ENCODE assay signal across 22 cellular contexts in genomic region chr13:65912516-65912915, GRCh38.
DNase-seq lines count a peak whose midpoint lies in the region; ATAC-seq, FAIRE-seq and TF ChIP-seq lines count a peak whose summit lies in the region.
"Had no signal": no experiment of that assay in that cellular context is flagged by ENCODE, and none has a peak within 500 bp of the region (broad histone marks: within the 10 kb centered on the region; RNA-seq: fewer than 3 reads in every experiment).

No MANE protein-coding gene starts in this region.

- TF ChIP-seq CTCF in MCF 10A (IDR thresholded peaks at IDR 0.05; ENCODE audit: unreplicated experiment) (no peak), breast epithelium (IDR thresholded peaks at IDR 0.05) (no peak), astrocyte (IDR thresholded peaks at IDR 0.05; ENCODE audit: insufficient read depth, low read depth, low read length) (no peak), thoracic aorta (IDR thresholded peaks at IDR 0.05) (no peak)

- H3K36me3 ChIP-seq in breast epithelium (no peaks in the 10 kb centered on the region), astrocyte (ENCODE audit: insufficient read depth, low read length) (no peaks in the 10 kb centered on the region), mesenchymal stem cell (ENCODE audit: control insufficient read depth in 1 of 2, insufficient read depth in 2 of 2, low read depth in 1 of 2, low read length in 2 of 2) (no peaks in the 10 kb centered on the region), thoracic aorta (no peaks in the 10 kb centered on the region)
- H3K36me3 ChIP-seq: HAP-1 had no signal

- H2AFZ ChIP-seq in astrocyte (ENCODE audit: low read depth, low read length) (no peak overlapping the region), mesenchymal stem cell (ENCODE audit: low read depth, low read length) (no peak overlapping the region)
- H2AFZ ChIP-seq: GM23248, PC-9 had no signal

- H3K4me1 Mint-ChIP-seq in MCF 10A (ENCODE audit: insufficient read depth, unreplicated experiment) = peaks cover 28% of the 10 kb centered on the region
- H3K4me1 Mint-ChIP-seq in astrocyte (ENCODE audit: low read depth, unreplicated experiment) = peaks cover 30% of the 10 kb centered on the region
- H3K4me1 Mint-ChIP-seq: B cell had no signal

- intact Hi-C loops in MCF 10A (cut with micrococcal nuclease) (no loop called here), breast epithelium (cut with DNase I; ENCODE audit: low total_unique reads) (no loop called here)

- H3K4me3 ChIP-seq in breast epithelium (no peak overlapping the region), astrocyte (ENCODE audit: insufficient read depth, low read depth, low read length) (no peak overlapping the region), mesenchymal stem cell (ENCODE audit: insufficient read depth in 1 of 2, low read depth in 1 of 2, low read length in 2 of 2) (peak overlapping the region in 1 of 2 experiments; percentile 2), thoracic aorta (no peak overlapping the region)
- H3K4me3 ChIP-seq: GM12878, GM23248, HAP-1, K562, PC-9 had no signal

- H3K27ac Mint-ChIP-seq in MCF 10A (ENCODE audit: low read depth, unreplicated experiment) (peak overlapping the region; percentile 46), astrocyte (ENCODE audit: unreplicated experiment) (peak overlapping the region; percentile 88)
- H3K27ac Mint-ChIP-seq: B cell; CD4-positive, alpha-beta T cell had no signal

- CTCF ChIA-PET in MCF 10A (lab: Yijun Ruan, JAX) = interaction anchor here (0.7 kb wide), 1 partner anchor 1164 kb away, joined by 3 read pairs; no protein-coding TSS in a partner anchor

- BruUV-seq in MCF 10A (replicated peaks; lab: Mats Ljungman, UMichigan) = no TSS peak

- H3K4me3 Mint-ChIP-seq in MCF 10A (ENCODE audit: unreplicated experiment) (no peak overlapping the region), astrocyte (ENCODE audit: unreplicated experiment) (no peak overlapping the region)
- H3K4me3 Mint-ChIP-seq: B cell; CD4-positive, alpha-beta T cell had no signal

- no peak overlapping the region for H3K4ac ChIP-seq in mesenchymal stem cell (ENCODE audit: low read depth in 1 of 2, low read length in 2 of 2)

- no peak for ATAC-seq in thoracic aorta (ENCODE audit: insufficient number of reproducible peaks, low FRiP score, low read depth)
- ATAC-seq: K562 had no signal

- H3K4me2 ChIP-seq in astrocyte (ENCODE audit: low read length) (no peak overlapping the region), mesenchymal stem cell (ENCODE audit: low read length, poor library complexity, severe bottlenecking) (no peak overlapping the region)

- H3K27me3 Mint-ChIP-seq in MCF 10A (ENCODE audit: insufficient read depth, unreplicated experiment) (no peaks in the 10 kb centered on the region), astrocyte (ENCODE audit: low read depth, unreplicated experiment) (no peaks in the 10 kb centered on the region)
- H3K27me3 Mint-ChIP-seq: B cell; CD4-positive, alpha-beta T cell had no signal

- H4K91ac ChIP-seq in mesenchymal stem cell (ENCODE audit: low read length) = no peak overlapping the region

- H3K27ac ChIP-seq in breast epithelium (no peak overlapping the region), astrocyte (ENCODE audit: low read depth, low read length) (peak overlapping the region; percentile 66), mesenchymal stem cell (ENCODE audit: low read length, poor library complexity, severe bottlenecking) (peak overlapping the region; percentile 83), thoracic aorta (peak overlapping the region; percentile 26 to 53)
- H3K27ac ChIP-seq: GM23248, PC-9, RWPE1 had no signal

- H2BK120ac ChIP-seq in mesenchymal stem cell (ENCODE audit: low read depth, low read length) = no peak overlapping the region

- no peak for DNase-seq in MCF 10A (ENCODE audit: unreplicated experiment)
- DNase-seq in breast epithelium (ENCODE audit: low spot score in 2 of 2) = no peak
- no peak for DNase-seq in astrocyte (ENCODE audit: low read depth)
- no peak for DNase-seq in mesenchymal stem cell
- no peak for DNase-seq in thoracic aorta (ENCODE audit: low spot score)
- DNase-seq in mucosa of gallbladder (ENCODE audit: low spot score) = no peak
- no peak for DNase-seq in DMS53 (lab: John Stamatoyannopoulos, UW)
- no peak for DNase-seq in C1 segment of cervical spinal cord (lab: John Stamatoyannopoulos, UW)
- DNase-seq: 8988T; CD4-positive, alpha-beta T cell; DMS153; GF-D8; MV-4-11; NCI-H1694 treated with DMSO at 0.1 percent for 48 hours; NCI-H774; PC-9 had no signal

- no peak for FAIRE-seq in astrocyte (lab: Jason Lieb, UNC)
- FAIRE-seq: GM12878, K562 had no signal

- no peaks in the 10 kb centered on the region for H3K9me3 Mint-ChIP-seq in MCF 10A (ENCODE audit: unreplicated experiment)
- peaks cover 17% of the 10 kb centered on the region for H3K9me3 Mint-ChIP-seq in astrocyte (ENCODE audit: unreplicated experiment)

- H3K79me1 ChIP-seq in mesenchymal stem cell (replicated peaks; ENCODE audit: low read length, poor library complexity, severe bottlenecking) = no peaks in the 10 kb centered on the region

- no peak overlapping the region for H2BK5ac ChIP-seq in mesenchymal stem cell (ENCODE audit: low read depth, low read length, poor library complexity, severe bottlenecking)

- no peak overlapping the region for H3K23ac ChIP-seq in mesenchymal stem cell (ENCODE audit: low read length in 2 of 2)

- H2AK5ac ChIP-seq in mesenchymal stem cell (ENCODE audit: low read length, severe bottlenecking) = no peak overlapping the region

- H3K9ac ChIP-seq in astrocyte (ENCODE audit: low read length) = no peak overlapping the region
- peak overlapping the region; percentile 6 for H3K9ac ChIP-seq in mesenchymal stem cell (ENCODE audit: low read length)
- H3K9ac ChIP-seq: GM23248 had no signal

- H3K36me3 Mint-ChIP-seq in MCF 10A (ENCODE audit: insufficient read depth, unreplicated experiment) (no peaks in the 10 kb centered on the region), astrocyte (ENCODE audit: low read depth, unreplicated experiment) (peaks cover 7% of the 10 kb centered on the region)

- no peaks in the 10 kb centered on the region for H4K20me1 ChIP-seq in astrocyte (ENCODE audit: insufficient read depth, low read length)

- no peak overlapping the region for H4K8ac ChIP-seq in mesenchymal stem cell (ENCODE audit: low read length)

- no peaks in the 10 kb centered on the region for H3K79me2 ChIP-seq in astrocyte (ENCODE audit: insufficient read depth, low read length)

- H2BK12ac ChIP-seq in mesenchymal stem cell (ENCODE audit: low read length in 2 of 2) = no peak overlapping the region

- H3K4me1 ChIP-seq in breast epithelium = no peaks in the 10 kb centered on the region
- H3K4me1 ChIP-seq in astrocyte (ENCODE audit: insufficient read depth, low read length) = peaks cover 23% of the 10 kb centered on the region
- peaks cover 3% of the 10 kb centered on the region for H3K4me1 ChIP-seq in mesenchymal stem cell (ENCODE audit: control insufficient read depth, insufficient read depth, low read depth, low read length)
- peaks cover 12 to 27% of the 10 kb centered on the region in 2 donors for H3K4me1 ChIP-seq in thoracic aorta (ENCODE audit: control insufficient read depth in 1 of 2, low read depth in 2 of 2)
- H3K4me1 ChIP-seq: HAP-1 had no signal

- no peak overlapping the region for H3K18ac ChIP-seq in mesenchymal stem cell (ENCODE audit: low read depth in 1 of 2, low read length in 2 of 2)

- WGBS in mesenchymal stem cell = no CpG with 5 or more reads among the region's 3 CpGs

- TF ChIP-seq POLR2A in breast epithelium (IDR thresholded peaks at IDR 0.05) = no peak

- H3K14ac ChIP-seq in mesenchymal stem cell (ENCODE audit: low read length in 2 of 2) = no peak overlapping the region

- no peak overlapping the region for H2BK15ac ChIP-seq in mesenchymal stem cell (ENCODE audit: low read depth, poor library complexity, severe bottlenecking)

- POLR2A ChIA-PET in MCF 10A (lab: Yijun Ruan, JAX) = interaction anchor here (0.6 to 1.7 kb wide), 3 partner anchors 9 to 53 kb away, joined by 3 to 7 read pairs (median 3); no protein-coding TSS in a partner anchor

- H3K27me3 ChIP-seq in breast epithelium (no peaks in the 10 kb centered on the region), astrocyte (ENCODE audit: insufficient read depth, low read length) (no peaks in the 10 kb centered on the region), mesenchymal stem cell (ENCODE audit: control insufficient read depth in 1 of 2, insufficient read depth in 1 of 2, low read length in 2 of 2) (no peaks in the 10 kb centered on the region), thoracic aorta (replicated peaks; ENCODE audit: insufficient read depth) (no peaks in the 10 kb centered on the region)

- H3K9me3 ChIP-seq in breast epithelium (peaks cover 0 to 7% of the 10 kb centered on the region in 2 donors), astrocyte (ENCODE audit: insufficient read depth, low read depth, low read length) (peaks cover 5% of the 10 kb centered on the region), mesenchymal stem cell (ENCODE audit: control insufficient read depth, low read length) (no peaks in the 10 kb centered on the region), thoracic aorta (peaks cover 5% of the 10 kb centered on the region)

Comparison
In these comparisons a context has a peak if more than half of its experiments do, and no peak if none do; other contexts are left out.
1. H3K27ac ChIP-seq: peak in astrocyte (single experiment), mesenchymal stem cell (single experiment) and thoracic aorta (2 of 2); none in breast epithelium (0 of 2).